ENCODE assay signal across 8 cellular contexts in genomic region chr7:35036361-35037171, GRCh38. TPM values are rescaled to one million over a fixed set of nuclear protein-coding genes. Genes with fewer than 3 reads are reported as not detected.
A peak's percentile ranks its signal among the peaks of the same experiment; 100 is the strongest.
DNase-seq lines count a peak whose midpoint lies in the region; ATAC-seq, FAIRE-seq and TF ChIP-seq lines count a peak whose summit lies in the region.

No MANE protein-coding gene starts in this region.

- peaks cover 25% of the 10 kb centered on the region for H3K4me1 ChIP-seq in CD8-positive, alpha-beta T cell (ENCODE audit: insufficient read depth, low read length)
- peaks cover 18% of the 10 kb centered on the region for H3K4me1 ChIP-seq in Karpas-422 (ENCODE audit: low read length)
- H3K4me1 ChIP-seq in K562 (replicated peaks in 1 of 2; ENCODE audit: control insufficient read depth in 2 of 2, insufficient read depth in 2 of 2, low read length in 2 of 2): peaks cover 10 to 18% of the 10 kb centered on the region in 2 experiments

- no peaks in the 10 kb centered on the region for H3K9me2 ChIP-seq in Karpas-422 (replicated peaks; ENCODE audit: insufficient read depth, low read length)

- H3K79me2 ChIP-seq in Karpas-422 (ENCODE audit: low read length): no peaks in the 10 kb centered on the region
- peaks cover 53% of the 10 kb centered on the region for H3K79me2 ChIP-seq in K562 (ENCODE audit: control insufficient read depth, insufficient read depth, low read length)

- peaks cover 6% of the 10 kb centered on the region for H3K36me3 Mint-ChIP-seq in CD8-positive, alpha-beta T cell
- H3K36me3 Mint-ChIP-seq in T-helper 17 cell (ENCODE audit: low read depth): peaks cover 2% of the 10 kb centered on the region

- peaks cover 19% of the 10 kb centered on the region; the same call in 1 of the 2 replicates for H4K20me1 ChIP-seq in Karpas-422 (ENCODE audit: insufficient read depth, low read depth, low read length)
- no peaks in the 10 kb centered on the region for H4K20me1 ChIP-seq in K562 (replicated peaks; ENCODE audit: control insufficient read depth, insufficient read depth, low read length)

- in situ Hi-C loops in K562 (cut with MboI): no loop called here

- H3K27ac ChIP-seq in CD8-positive, alpha-beta T cell (ENCODE audit: low read depth, low read length): peak overlapping the region; percentile 50
- H3K27ac ChIP-seq in Karpas-422 (ENCODE audit: low read length) (no peak overlapping the region), K562 (ENCODE audit: extremely low read depth, low read depth, low read length) (peak overlapping the region; percentile 52)

- peak overlapping the region; percentile 92 for H3K4me2 ChIP-seq in Karpas-422 (ENCODE audit: low read depth, low read length, poor library complexity, severe bottlenecking)
- peak overlapping the region; percentile 85 for H3K4me2 ChIP-seq in K562 (ENCODE audit: insufficient read depth, low read length)

- peak overlapping the region; percentile 95 for H2AFZ ChIP-seq in Karpas-422 (ENCODE audit: low read length)
- peak overlapping the region; percentile 80 for H2AFZ ChIP-seq in K562 (ENCODE audit: low read depth, low read length)

- no peaks in the 10 kb centered on the region for H3K27me3 Mint-ChIP-seq in CD8-positive, alpha-beta T cell (ENCODE audit: low read depth)
- H3K27me3 Mint-ChIP-seq in T-helper 17 cell: no peaks in the 10 kb centered on the region

- peak overlapping the region; percentile 92 for H3K4me3 Mint-ChIP-seq in CD8-positive, alpha-beta T cell
- H3K4me3 Mint-ChIP-seq in T-helper 17 cell: peak overlapping the region; percentile 97

- POLR2A ChIA-PET in CD8-positive, alpha-beta T cell (lab: Charles Lee): no interaction called here
- POLR2A ChIA-PET in K562 (lab: Yijun Ruan, JAX): interaction anchor here (1.4 kb wide), 1 partner anchor 10 kb away, joined by 4 read pairs; no protein-coding TSS in a partner anchor

- intact Hi-C loops in CD8-positive, alpha-beta T cell (cut with DNase I, micrococcal nuclease): loop anchor here (1.0 to 10.0 kb wide), 6 partner anchors 656 to 1974 kb away; partner anchors contain the start of genes EEPD1 (in 1 of the 2) and NT5C3A (in 1 of the 2)
- intact Hi-C loops in K562 (cut with micrococcal nuclease): loop anchor here (2.0 to 10.0 kb wide), 5 partner anchors 34 to 362 kb away; no protein-coding TSS in a partner anchor

- peak; percentile 27 for ATAC-seq in CD8-positive, alpha-beta T cell
- ATAC-seq in GM21381 (IDR thresholded peaks at IDR 0.05; ENCODE audit: unreplicated experiment) (peak; percentile 13), T-helper 17 cell (peak; percentile 31), K562 (peak; percentile 53), HG03469 (IDR thresholded peaks at IDR 0.05; ENCODE audit: unreplicated experiment) (no peak)

- no peaks in the 10 kb centered on the region for H3K36me3 ChIP-seq in CD8-positive, alpha-beta T cell (ENCODE audit: insufficient read depth, low read length)
- no peaks in the 10 kb centered on the region for H3K36me3 ChIP-seq in Karpas-422 (ENCODE audit: insufficient read depth, low read length)
- no peaks in the 10 kb centered on the region for H3K36me3 ChIP-seq in K562 (ENCODE audit: control insufficient read depth, insufficient read depth, low read length)

- no TSS peak for BruUV-seq in K562 (replicated peaks; lab: Mats Ljungman, UMichigan)

- TF ChIP-seq EP300 in K562 (IDR thresholded peaks at IDR 0.05; ENCODE audit: low read length): no peak

- no peaks in the 10 kb centered on the region for H3K27me3 ChIP-seq in CD8-positive, alpha-beta T cell (ENCODE audit: insufficient read depth, low read length)
- no peaks in the 10 kb centered on the region for H3K27me3 ChIP-seq in Karpas-422 (ENCODE audit: low read length)
- H3K27me3 ChIP-seq in K562 (ENCODE audit: control insufficient read depth in 2 of 2, insufficient read depth in 2 of 2, low read length in 2 of 2): no peaks in the 10 kb centered on the region

- H3K4me3 ChIP-seq in CD8-positive, alpha-beta T cell (ENCODE audit: low read depth, low read length): peak overlapping the region; percentile 61
- H3K4me3 ChIP-seq in Karpas-422 (ENCODE audit: low read length) (peak overlapping the region; percentile 84), K562 (peak overlapping the region; percentile 84), retinal pigment epithelial cell (ENCODE audit: low read length) (peak overlapping the region; percentile 75)

- no peaks in the 10 kb centered on the region for H3K9me1 ChIP-seq in K562 (ENCODE audit: control insufficient read depth, insufficient read depth, low read length)

- no peak for TF ChIP-seq CTCF in CD8-positive, alpha-beta T cell (IDR thresholded peaks at IDR 0.05)
- TF ChIP-seq CTCF in K562 (IDR thresholded peaks at IDR 0.05 in 2 of 3, conservative IDR thresholded peaks at IDR 0.05 in 1 of 3; ENCODE audit: insufficient read depth in 2 of 3, low read depth in 1 of 3, low read length in 3 of 3) (no peak), retinal pigment epithelial cell (conservative IDR thresholded peaks at IDR 0.05; ENCODE audit: low read depth, low read length) (no peak)

- H3K9ac ChIP-seq in Karpas-422 (ENCODE audit: low read length) (peak overlapping the region; percentile 77), K562 (ENCODE audit: insufficient read depth in 1 of 2, low read depth in 2 of 2, low read length in 2 of 2) (peak overlapping the region; percentile 71 to 95)

- peak in 6 of 7 experiments; percentile 21 to 65 (median 46) for DNase-seq in CD8-positive, alpha-beta T cell
- peak; percentile 74 for DNase-seq in Karpas-422
- DNase-seq in T-helper 17 cell: peak; percentile 19 to 36 (median 26)
- DNase-seq in K562 (ENCODE audit: extremely low read depth in 1 of 4, low spot score in 3 of 4): peak; percentile 29 to 73 (median 52)
- peak in 45 of 51 donors; percentile 2 to 71 (median 38) for DNase-seq in hypothalamus (lab: John Stamatoyannopoulos, UW)
- peak; percentile 37 for DNase-seq in retinal pigment epithelial cell (ENCODE audit: low read depth)

- no peaks in the 10 kb centered on the region for H3K9me3 Mint-ChIP-seq in CD8-positive, alpha-beta T cell

- TF ChIP-seq POLR2A in K562 (conservative IDR thresholded peaks at IDR 0.05): 0 out of 2 replicates have a peak, but pooled peaks have one; percentile 45

- peak; percentile 68 for FAIRE-seq in K562 (lab: Jason Lieb, UNC)

- CTCF ChIA-PET in CD8-positive, alpha-beta T cell (lab: Charles Lee): interaction anchor here (0.9 to 1.6 kb wide), 2 partner anchors 210 to 212 kb away, joined by 3 to 8 read pairs; no protein-coding TSS in a partner anchor
- CTCF ChIA-PET in K562 (lab: Yijun Ruan, JAX; ENCODE audit: low intra/inter-chr PET ratio): interaction anchor here (2.8 kb wide), 1 partner anchor 213 kb away, joined by 8 read pairs; no protein-coding TSS in a partner anchor

- TF ChIP-seq RAD21 in K562 (CRISPR knock-in tag; conservative IDR thresholded peaks at IDR 0.05 in 1 of 2, IDR thresholded peaks at IDR 0.05 in 1 of 2): no peak

- H3K9me3 ChIP-seq in CD8-positive, alpha-beta T cell (ENCODE audit: low read length): no peaks in the 10 kb centered on the region
- H3K9me3 ChIP-seq in Karpas-422 (ENCODE audit: low read length) (no peaks in the 10 kb centered on the region), T-helper 17 cell (ENCODE audit: control insufficient read depth, low read length, poor library complexity, severe bottlenecking) (no peaks in the 10 kb centered on the region), K562 (replicated peaks; ENCODE audit: control insufficient read depth, insufficient read depth, low read depth, low read length) (no peaks in the 10 kb centered on the region)

- peak overlapping the region; percentile 95 for H3K27ac Mint-ChIP-seq in CD8-positive, alpha-beta T cell
- peak overlapping the region; percentile 97 for H3K27ac Mint-ChIP-seq in T-helper 17 cell

- WGBS in K562 (ENCODE audit: insufficient coverage, low coverage, missing lambda C conversion rate): under 1% methylated on average over 34 of the region's 61 CpGs

- peaks cover 32% of the 10 kb centered on the region for H3K4me1 Mint-ChIP-seq in CD8-positive, alpha-beta T cell (ENCODE audit: low read depth)
- peaks cover 30% of the 10 kb centered on the region for H3K4me1 Mint-ChIP-seq in T-helper 17 cell

TF ChIP-seq in K562, 482 proteins besides CTCF, POLR2A, EP300 and RAD21 (continues in another document):
- TF ChIP-seq KLF1 (tag; IDR thresholded peaks at IDR 0.05): no peak

RNA-seq across cellular contexts. Expression of gene DPY19L1, which starts 0.7 kb away (rescaled TPM):
- 10 to 100 TPM in 1 of 2 experiments, 1 to 10 TPM in 1; 6.9 to 10.0 TPM for total RNA-seq in CD8-positive, alpha-beta T cell
- 5.9 and 10.3 TPM in 2 replicates for total RNA-seq in Karpas-422 (2014; rRNA removed; shearing (Covaris generic); ENCODE audit: low replicate concordance)
- 10 to 100 TPM; 12.2 to 19.4 TPM for total RNA-seq in T-helper 17 cell
- 47.4 and 103 TPM in 2 replicates for total RNA-seq in K562 (2011; cell fraction: chromatin; rRNA removed; ENCODE audit: low replicate concordance)
- 19.6 and 21.2 TPM in 2 replicates for total RNA-seq in K562 (2011; cell fraction: nucleolus; rRNA removed)
- 55.1 and 66.5 TPM in 2 replicates for total RNA-seq in K562 (2011; cell fraction: nucleoplasm; rRNA removed)
- total RNA-seq in K562 (2014; rRNA removed): 14.4 and 15.5 TPM in 2 replicates
- 27.3 and 28.6 TPM in 2 replicates for total RNA-seq in K562 (2014; rRNA removed; fragmentation: Illumina TruSeq; extraction: Trizol)
- 20.0 and 22.2 TPM in 2 replicates for total RNA-seq in K562 (2015; rRNA removed; fragmentation: Illumina TruSeq; extraction: Trizol)
- 22.9 and 27.3 TPM in 2 replicates for total RNA-seq in K562 (2021)
- polyA plus RNA-seq in K562 (2011; rRNA removed): 23.4 and 34.3 TPM in 2 replicates
- polyA plus RNA-seq in K562 (2011; cell fraction: cytosol; rRNA removed): 10.5 and 18.8 TPM in 2 replicates
- polyA plus RNA-seq in K562 (2011; cell fraction: nucleus; rRNA removed): 9.6 and 13.1 TPM in 2 replicates
- polyA plus RNA-seq in K562 (2012): 15.1 and 19.7 TPM in 2 replicates
- polyA plus RNA-seq in K562 (2014; fragmentation: Illumina TruSeq; extraction: Trizol): 17.1 and 22.1 TPM in 2 replicates
- polyA plus RNA-seq in K562 (2014; fragmentation: Nextera tagmentation; extraction: Ambion mirVana): 1 to 10 TPM; 4.0 to 4.9 TPM
- polyA plus RNA-seq in K562 (2014; rRNA removed): 14.7 and 16.9 TPM in 2 replicates
- 48.9 and 53.5 TPM in 2 replicates for polyA minus RNA-seq in K562 (2011; rRNA and poly(A)+ RNA removed)
- 16.8 and 21.0 TPM in 2 replicates for polyA minus RNA-seq in K562 (2011; cell fraction: cytosol; rRNA and poly(A)+ RNA removed)
- polyA minus RNA-seq in K562 (2011; cell fraction: nucleus; rRNA and poly(A)+ RNA removed): 17.4 and 20.5 TPM in 2 replicates
